Comparison of ENCODE assay signal across 2 cellular contexts in genomic region chr4:109510687-109511086, GRCh38.
TF ChIP-seq lines count a peak whose summit lies in the region.

No MANE protein-coding gene starts in this region.

TF ChIP-seq in liver, 16 proteins besides CTCF, POLR2A, EP300 and RAD21:
- peak; percentile 41 for TF ChIP-seq SP1 (IDR thresholded peaks at IDR 0.05)
- TF ChIP-seq HNF4A (conservative IDR thresholded peaks at IDR 0.05), result peak; percentile 64 to 75
- no peak for TF ChIP-seq ATF3 (IDR thresholded peaks at IDR 0.05)
- TF ChIP-seq RXRA (IDR thresholded peaks at IDR 0.05), result peak; percentile 15 to 24
- peak; percentile 16 for TF ChIP-seq HNF4G (IDR thresholded peaks at IDR 0.05)
- no peak for TF ChIP-seq REST (IDR thresholded peaks at IDR 0.05)
- TF ChIP-seq GABPA (IDR thresholded peaks at IDR 0.05 in 1 of 2, conservative IDR thresholded peaks at IDR 0.05 in 1 of 2), result no peak
- no peak for TF ChIP-seq ZBTB33 (IDR thresholded peaks at IDR 0.05)
TF ChIP-seq in liver: peak in this region for 4.

TF ChIP-seq in HepG2, 621 proteins besides CTCF, POLR2A, EP300 and RAD21:
- TF ChIP-seq ZNF281 (CRISPR knock-in tag; IDR thresholded peaks at IDR 0.05; ENCODE audit: borderline replicate concordance) (no peak), YEATS2 (CRISPR knock-in tag; IDR thresholded peaks at IDR 0.05; ENCODE audit: borderline replicate concordance) (no peak), SYNCRIP (IDR thresholded peaks at IDR 0.05; ENCODE audit: insufficient read depth, low read depth, low read length) (no peak), ZNF598 (CRISPR knock-in tag; IDR thresholded peaks at IDR 0.05; ENCODE audit: borderline replicate concordance) (no peak), BRCA1 (CRISPR knock-in tag; IDR thresholded peaks at IDR 0.05) (no peak), KLF12 (CRISPR knock-in tag; IDR thresholded peaks at IDR 0.05; ENCODE audit: borderline replicate concordance) (no peak), ZSCAN12 (CRISPR knock-in tag; IDR thresholded peaks at IDR 0.05) (no peak), PLRG1 (conservative IDR thresholded peaks at IDR 0.05) (no peak), ZKSCAN5 (CRISPR knock-in tag; IDR thresholded peaks at IDR 0.05) (no peak), ZNF609 (CRISPR knock-in tag; IDR thresholded peaks at IDR 0.05; ENCODE audit: borderline replicate concordance) (no peak), GABPA (IDR thresholded peaks at IDR 0.05; ENCODE audit: low read depth, low read length) (no peak), GABPA (CRISPR knock-in tag; IDR thresholded peaks at IDR 0.05; ENCODE audit: low read depth) (no peak), ZNF235 (CRISPR knock-in tag; IDR thresholded peaks at IDR 0.05; ENCODE audit: borderline replicate concordance) (no peak), ZNF331 (CRISPR knock-in tag; IDR thresholded peaks at IDR 0.05) (no peak), ZNF256 (CRISPR knock-in tag; conservative IDR thresholded peaks at IDR 0.05) (no peak), CEBPB (IDR thresholded peaks at IDR 0.05; ENCODE audit: borderline replicate concordance, low read depth, low read length) (no peak), ZNF605 (CRISPR knock-in tag; IDR thresholded peaks at IDR 0.05) (no peak), SP2 (CRISPR knock-in tag; IDR thresholded peaks at IDR 0.05) (no peak), GATAD2A (CRISPR knock-in tag; IDR thresholded peaks at IDR 0.05) (no peak)
